In the genomic region with DNA sequence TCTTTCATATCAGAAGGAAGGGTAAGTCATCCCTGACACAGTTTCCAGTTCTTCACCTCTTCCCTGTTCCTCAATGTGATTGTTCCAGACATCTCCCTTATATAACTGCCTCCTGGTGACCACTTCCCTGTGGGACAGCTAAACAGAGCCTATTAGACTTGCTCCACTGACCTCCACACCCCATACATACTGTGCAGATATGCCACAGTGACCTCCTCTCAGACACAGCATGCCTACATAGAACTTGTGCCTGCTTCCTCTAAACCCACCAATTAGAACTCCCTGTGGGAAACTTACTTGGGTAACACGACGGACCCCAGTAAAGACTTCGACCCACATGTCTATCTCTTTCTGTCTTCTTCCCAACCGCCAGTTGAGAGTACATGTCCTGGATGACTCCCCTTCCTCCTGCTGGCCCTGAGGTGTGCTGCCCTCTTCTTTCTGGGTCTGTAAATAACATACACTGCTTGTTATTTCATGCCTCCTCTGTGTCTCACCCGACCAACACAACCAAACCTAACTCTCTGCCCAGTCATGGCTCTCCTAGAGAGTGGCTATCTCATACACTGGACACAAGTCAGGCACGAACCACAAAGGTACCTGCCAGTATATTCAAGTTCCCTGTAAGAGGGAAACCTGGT, we compare ENCODE assay signal across 29 cellular contexts. TPM values are rescaled to one million over a fixed set of nuclear protein-coding genes. Genes with fewer than 3 reads are reported as not detected.
"Had no signal": no experiment of that assay in that cellular context is flagged by ENCODE, and none has a peak within 500 bp of the region (broad histone marks: within the 10 kb centered on the region; RNA-seq: fewer than 3 reads in every experiment).

No MANE protein-coding gene starts in this region.

- H3K9me3 ChIP-seq: SJCRH30 had no signal

- H3K9me3 Mint-ChIP-seq: activated CD4-positive, alpha-beta memory T cell treated with anti-CD3 and anti-CD28 coated beads for 36 hours; activated naive CD4-positive, alpha-beta T cell treated with anti-CD3 and anti-CD28 coated beads, Interleukin-2, amount 50 U/mL, for 24 hours; activated T-cell treated with anti-CD3 and anti-CD28 coated beads, Interleukin-2, amount 50 U/mL, for 72 hours; activated T-helper 17 cell treated with anti-CD3 and anti-CD28 coated beads, Interleukin-2, amount 50 U/mL, for 72 hours had no signal

- H3K4me3 ChIP-seq: SJCRH30, SK-N-MC had no signal

- H3K36me3 ChIP-seq: SJCRH30, WERI-Rb-1 had no signal

- H3K27ac Mint-ChIP-seq: activated CD4-positive, alpha-beta memory T cell treated with anti-CD3 and anti-CD28 coated beads for 36 hours; activated CD4-positive, alpha-beta T cell treated with anti-CD3 and anti-CD28 coated beads, Interleukin-2, amount 10 ng/mL, durations not matched to agents 7 days and 5 days; activated naive CD4-positive, alpha-beta T cell treated with anti-CD3 and anti-CD28 coated beads, Interleukin-2, amount 50 U/mL, for 24 hours; activated T-cell treated with anti-CD3 and anti-CD28 coated beads, Interleukin-2, amount 50 U/mL, for 72 hours; activated T-helper 17 cell treated with anti-CD3 and anti-CD28 coated beads, Interleukin-2, amount 50 U/mL, for 72 hours; brain had no signal

- H3K36me3 Mint-ChIP-seq: activated CD4-positive, alpha-beta memory T cell treated with anti-CD3 and anti-CD28 coated beads for 36 hours; activated naive CD4-positive, alpha-beta T cell treated with anti-CD3 and anti-CD28 coated beads, Interleukin-2, amount 50 U/mL, for 24 hours; brain had no signal

- DNase-seq: activated CD4-positive, alpha-beta memory T cell treated with anti-CD3 and anti-CD28 coated beads for 36 hours; activated CD4-positive, alpha-beta T cell treated with anti-CD3 and anti-CD28 coated beads, Interleukin-2, amount 10 ng/mL, durations not matched to agents 7 days and 5 days; activated effector memory CD4-positive, alpha-beta T cell treated with anti-CD3 and anti-CD28 coated beads, Interleukin-2, amount 50 U/mL, for 16 hours; activated naive CD4-positive, alpha-beta T cell treated with Interleukin-2 at 50 U/mL for 16 hours; activated T-cell treated with anti-CD3 and anti-CD28 coated beads, Interleukin-2, amount 50 U/mL, for 1 hour; activated T-cell treated with anti-CD3 and anti-CD28 coated beads, Interleukin-2, amount 50 U/mL, for 72 hours; anterior cingulate cortex; central memory CD4-positive, alpha-beta T cell; NCI-H1105; NCI-H1417 treated with DMSO at 0.1 percent for 48 hours; NCI-H187 treated with DMSO at 0.1 percent for 48 hours; NCI-H2081 treated with DMSO at 0.1 percent for 48 hours; NCI-H345; NCI-H524 treated with DMSO at 0.1 percent for 48 hours; SHP77; SJCRH30; T1000; WERI-Rb-1 had no signal

- H3K27me3 Mint-ChIP-seq: activated naive CD4-positive, alpha-beta T cell treated with anti-CD3 and anti-CD28 coated beads, Interleukin-2, amount 50 U/mL, for 24 hours; brain had no signal

- H3K27me3 ChIP-seq: SJCRH30 had no signal

- H3K4me3 Mint-ChIP-seq: activated CD4-positive, alpha-beta memory T cell treated with anti-CD3 and anti-CD28 coated beads for 36 hours; activated CD4-positive, alpha-beta T cell treated with anti-CD3 and anti-CD28 coated beads, Interleukin-2, amount 10 ng/mL, durations not matched to agents 7 days and 5 days; activated naive CD4-positive, alpha-beta T cell treated with anti-CD3 and anti-CD28 coated beads, Interleukin-2, amount 50 U/mL, for 24 hours; activated T-cell treated with anti-CD3 and anti-CD28 coated beads, Interleukin-2, amount 50 U/mL, for 72 hours; activated T-helper 17 cell treated with anti-CD3 and anti-CD28 coated beads, Interleukin-2, amount 50 U/mL, for 72 hours; brain had no signal

- ATAC-seq: Panc1 had no signal

- H3K27ac ChIP-seq: KMS-11, SJCRH30, SK-N-MC, WERI-Rb-1 had no signal

RNA-seq across cellular contexts. Expression of gene IGSF11, which starts 53.0 kb away (rescaled TPM):
- total RNA-seq: activated CD8-positive, alpha-beta memory T cell treated with anti-CD3 and anti-CD28 coated beads for 36 hours; LHCN-M2; M059J; NCI-H460; RPMI7951 had no signal
